ENCODE assay signal across 1 cellular context in the genomic region with DNA sequence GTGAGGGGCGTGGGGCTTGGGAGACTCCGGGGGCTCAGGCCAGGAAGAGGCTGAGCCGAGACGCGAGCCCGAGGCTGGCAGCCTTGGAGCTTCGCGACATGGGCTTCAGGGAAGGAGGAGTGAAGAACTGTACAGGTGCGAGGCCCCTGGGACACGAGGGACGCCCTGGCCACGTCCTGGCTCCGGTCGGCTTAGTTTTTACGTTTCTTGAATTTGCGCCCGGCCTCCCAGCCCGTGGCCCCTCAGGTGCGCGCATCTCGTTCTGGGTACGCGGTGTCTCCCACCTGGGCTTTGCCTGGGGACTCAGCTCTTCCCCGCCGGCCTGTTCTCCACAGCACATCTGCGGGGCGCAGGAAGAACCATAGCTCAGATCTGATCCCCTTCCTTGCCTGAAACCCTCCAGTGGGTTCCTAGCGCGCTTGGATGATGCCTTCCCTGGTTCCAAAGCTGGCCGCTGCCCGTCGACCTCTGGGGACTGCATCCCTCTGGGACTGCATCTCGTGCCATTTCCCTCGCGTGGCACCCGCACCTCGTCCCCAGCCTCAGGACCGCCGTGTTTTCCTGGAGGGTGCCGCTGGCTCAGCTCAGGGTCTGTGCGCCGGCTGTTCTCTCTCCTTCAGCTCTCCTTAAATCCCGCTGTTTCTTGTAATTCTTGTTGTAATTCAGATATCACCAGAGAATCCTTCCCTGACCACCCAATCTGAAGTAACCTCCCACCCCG.
A peak's percentile ranks its signal among the peaks of the same experiment; 100 is the strongest.
TF ChIP-seq lines count a peak whose summit lies in the region.

No MANE protein-coding gene starts in this region.

TF ChIP-seq in GM12878, 131 proteins besides CTCF, POLR2A, EP300 and RAD21 (continued from another document):
- TF ChIP-seq, protein P1, sequence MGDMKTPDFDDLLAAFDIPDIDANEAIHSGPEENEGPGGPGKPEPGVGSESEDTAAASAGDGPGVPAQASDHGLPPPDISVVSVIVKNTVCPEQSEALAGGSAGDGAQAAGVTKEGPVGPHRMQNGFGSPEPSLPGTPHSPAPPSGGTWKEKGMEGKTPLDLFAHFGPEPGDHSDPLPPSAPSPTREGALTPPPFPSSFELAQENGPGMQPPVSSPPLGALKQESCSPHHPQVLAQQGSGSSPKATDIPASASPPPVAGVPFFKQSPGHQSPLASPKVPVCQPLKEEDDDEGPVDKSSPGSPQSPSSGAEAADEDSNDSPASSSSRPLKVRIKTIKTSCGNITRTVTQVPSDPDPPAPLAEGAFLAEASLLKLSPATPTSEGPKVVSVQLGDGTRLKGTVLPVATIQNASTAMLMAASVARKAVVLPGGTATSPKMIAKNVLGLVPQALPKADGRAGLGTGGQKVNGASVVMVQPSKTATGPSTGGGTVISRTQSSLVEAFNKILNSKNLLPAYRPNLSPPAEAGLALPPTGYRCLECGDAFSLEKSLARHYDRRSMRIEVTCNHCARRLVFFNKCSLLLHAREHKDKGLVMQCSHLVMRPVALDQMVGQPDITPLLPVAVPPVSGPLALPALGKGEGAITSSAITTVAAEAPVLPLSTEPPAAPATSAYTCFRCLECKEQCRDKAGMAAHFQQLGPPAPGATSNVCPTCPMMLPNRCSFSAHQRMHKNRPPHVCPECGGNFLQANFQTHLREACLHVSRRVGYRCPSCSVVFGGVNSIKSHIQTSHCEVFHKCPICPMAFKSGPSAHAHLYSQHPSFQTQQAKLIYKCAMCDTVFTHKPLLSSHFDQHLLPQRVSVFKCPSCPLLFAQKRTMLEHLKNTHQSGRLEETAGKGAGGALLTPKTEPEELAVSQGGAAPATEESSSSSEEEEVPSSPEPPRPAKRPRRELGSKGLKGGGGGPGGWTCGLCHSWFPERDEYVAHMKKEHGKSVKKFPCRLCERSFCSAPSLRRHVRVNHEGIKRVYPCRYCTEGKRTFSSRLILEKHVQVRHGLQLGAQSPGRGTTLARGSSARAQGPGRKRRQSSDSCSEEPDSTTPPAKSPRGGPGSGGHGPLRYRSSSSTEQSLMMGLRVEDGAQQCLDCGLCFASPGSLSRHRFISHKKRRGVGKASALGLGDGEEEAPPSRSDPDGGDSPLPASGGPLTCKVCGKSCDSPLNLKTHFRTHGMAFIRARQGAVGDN (IDR thresholded peaks at IDR 0.05), result 0 out of 2 replicates have a peak, but pooled peaks have one; percentile 18
- TF ChIP-seq STAT1 (conservative IDR thresholded peaks at IDR 0.05), result no peak
